In the genomic region with DNA sequence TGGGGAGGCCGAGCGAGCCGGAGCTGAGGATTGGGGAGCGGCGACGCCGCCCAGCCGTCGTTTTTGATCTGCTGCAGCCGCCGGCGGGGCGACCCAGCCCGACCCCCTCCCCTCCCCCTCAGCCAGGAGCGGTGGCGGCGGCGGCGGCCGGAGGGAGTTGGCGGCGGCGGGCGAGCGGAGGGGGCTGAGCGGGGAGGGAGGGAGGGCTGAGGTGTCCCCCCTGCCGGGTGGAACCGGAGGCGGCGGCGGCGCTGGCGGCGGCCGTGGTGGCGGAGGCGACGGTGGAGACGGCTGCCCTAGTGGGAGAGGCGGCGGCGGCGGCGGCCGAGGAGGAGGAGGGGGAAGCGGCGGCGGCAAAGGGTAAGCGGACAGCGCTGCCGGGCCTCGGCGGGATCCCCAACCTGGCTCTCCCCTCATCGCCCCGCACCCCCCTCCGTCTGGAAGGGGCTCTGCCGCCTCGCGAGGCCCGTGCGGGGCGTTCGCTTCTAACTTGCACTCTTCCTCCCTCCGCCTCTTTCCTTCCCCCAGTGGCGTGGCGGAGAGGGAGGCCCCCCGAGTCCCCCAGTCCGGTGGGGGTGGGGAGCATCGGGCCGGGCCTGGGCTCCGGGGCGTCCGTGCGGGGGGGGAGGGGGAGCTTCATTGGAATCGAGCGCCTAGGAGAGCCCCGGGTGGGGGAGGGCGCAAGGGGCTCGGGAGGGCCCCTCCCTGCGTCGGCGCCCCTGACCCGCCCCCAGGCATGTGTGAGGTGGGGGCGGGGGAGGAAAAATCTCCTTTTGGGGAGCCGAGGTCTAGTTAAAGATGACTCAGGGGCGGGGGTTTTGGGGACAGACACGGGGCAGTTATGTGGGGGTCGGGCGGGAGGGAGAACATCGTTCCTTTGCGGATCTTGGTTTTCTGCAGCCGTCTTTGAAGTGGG, we compare ENCODE assay signal across 8 cellular contexts. TPM values are rescaled to one million over a fixed set of nuclear protein-coding genes. Genes with fewer than 3 reads are reported as not detected.
A peak's percentile ranks its signal among the peaks of the same experiment; 100 is the strongest.
DNase-seq lines count a peak whose midpoint lies in the region; ATAC-seq, FAIRE-seq and TF ChIP-seq lines count a peak whose summit lies in the region.

A gene with protein sequence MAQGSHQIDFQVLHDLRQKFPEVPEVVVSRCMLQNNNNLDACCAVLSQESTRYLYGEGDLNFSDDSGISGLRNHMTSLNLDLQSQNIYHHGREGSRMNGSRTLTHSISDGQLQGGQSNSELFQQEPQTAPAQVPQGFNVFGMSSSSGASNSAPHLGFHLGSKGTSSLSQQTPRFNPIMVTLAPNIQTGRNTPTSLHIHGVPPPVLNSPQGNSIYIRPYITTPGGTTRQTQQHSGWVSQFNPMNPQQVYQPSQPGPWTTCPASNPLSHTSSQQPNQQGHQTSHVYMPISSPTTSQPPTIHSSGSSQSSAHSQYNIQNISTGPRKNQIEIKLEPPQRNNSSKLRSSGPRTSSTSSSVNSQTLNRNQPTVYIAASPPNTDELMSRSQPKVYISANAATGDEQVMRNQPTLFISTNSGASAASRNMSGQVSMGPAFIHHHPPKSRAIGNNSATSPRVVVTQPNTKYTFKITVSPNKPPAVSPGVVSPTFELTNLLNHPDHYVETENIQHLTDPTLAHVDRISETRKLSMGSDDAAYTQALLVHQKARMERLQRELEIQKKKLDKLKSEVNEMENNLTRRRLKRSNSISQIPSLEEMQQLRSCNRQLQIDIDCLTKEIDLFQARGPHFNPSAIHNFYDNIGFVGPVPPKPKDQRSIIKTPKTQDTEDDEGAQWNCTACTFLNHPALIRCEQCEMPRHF (plus strand): TSS at position 57 of the 916 bp plus-strand sequence. CDS start 52,286 bp downstream, outside the sequence.

- no peak for FAIRE-seq in pancreas (lab: Jason Lieb, UNC)

- H3K27ac ChIP-seq in RWPE1: peak within 1 kb of the TSS; percentile 95
- H3K27ac ChIP-seq in pancreas: peak within 1 kb of the TSS; percentile 93 to 98 (median 96)
- peak within 1 kb of the TSS; percentile 98 for H3K27ac ChIP-seq in thymus (ENCODE audit: low read depth)

- TF ChIP-seq CTCF in RWPE1 (conservative IDR thresholded peaks at IDR 0.05; ENCODE audit: low read depth): no peak
- no peak for TF ChIP-seq CTCF in pancreas (IDR thresholded peaks at IDR 0.05)

- H3K36me3 ChIP-seq in pancreas (no peaks in the 10 kb centered on the region), thymus (ENCODE audit: control insufficient read depth, insufficient read depth) (no peaks in the 10 kb centered on the region)

- peak; percentile 21 for ATAC-seq in HG03103 (IDR thresholded peaks at IDR 0.05; ENCODE audit: low read depth, unreplicated experiment)
- peak; percentile 59 to 73 (median 66) for ATAC-seq in pancreas

- no peaks in the 10 kb centered on the region for H3K27me3 ChIP-seq in pancreas
- no peaks in the 10 kb centered on the region for H3K27me3 ChIP-seq in thymus (ENCODE audit: control insufficient read depth, insufficient read depth)

- CTCF ChIA-PET in RWPE1 (lab: Yijun Ruan, JAX): interaction anchor here (1.4 kb wide), 1 partner anchor 114 kb away, joined by 4 read pairs; no protein-coding TSS in a partner anchor

- POLR2A ChIA-PET in RWPE1 (lab: Yijun Ruan, JAX; ENCODE audit: low non-redundant PET): no interaction called here

- peak; percentile 35 to 63 for DNase-seq in NCI-H524 (lab: John Stamatoyannopoulos, UW)
- no peak for DNase-seq in NCI-H524 treated with DMSO at 0.1 percent for 48 hours (lab: John Stamatoyannopoulos, UW)
- DNase-seq in RWPE1 (ENCODE audit: low spot score): peak; percentile 23
- DNase-seq in activated gamma-delta T cell (lab: John Stamatoyannopoulos, UW): peak; percentile 71
- DNase-seq in glomerular endothelial cell (ENCODE audit: extremely low read depth, low read depth, low spot score): no peak
- DNase-seq in pancreas: peak in 4 of 6 donors; percentile 34 to 65 (median 46)

- peak within 1 kb of the TSS; percentile 88 to 93 (median 90) for H3K4me3 ChIP-seq in pancreas
- peak within 1 kb of the TSS; percentile 94 for H3K4me3 ChIP-seq in thymus (ENCODE audit: low read length)

- WGBS in pancreas, 2 donors: 0 to 1% methylated on average over 12 to 85 of the region's 92 CpGs
- whole genome bisulfite sequencing in thymus: under 1% methylated on average over 89 of the region's 92 CpGs

- intact Hi-C loops in pancreas (cut with DNase I): no loop called here

- H3K9me3 ChIP-seq in pancreas (no peaks in the 10 kb centered on the region), thymus (ENCODE audit: control insufficient read depth) (no peaks in the 10 kb centered on the region)

- H3K4me1 ChIP-seq in pancreas (peaks cover 9 to 30% (median 28%) of the 10 kb centered on the region in 3 donors), thymus (ENCODE audit: control insufficient read depth, insufficient read depth, low read length) (peaks cover 5% of the 10 kb centered on the region)

RNA-seq across cellular contexts. Expression of the gene that starts here (rescaled TPM):
- total RNA-seq in glomerular endothelial cell (26.4 and 49.8 TPM in 2 replicates), pancreas (10 to 100 TPM; 19.6 to 35.1 (median 23.8) TPM)
- polyA plus RNA-seq in pancreas (10 to 100 TPM in 1 of 2 donors, 1 to 10 TPM in 1; 6.6 to 13.9 TPM), thymus (34.3 TPM)

Comparison
In these comparisons a context has a peak if more than half of its experiments do, and no peak if none do; other contexts are left out.
1. DNase-seq: peak in NCI-H524 (2 of 2), RWPE1 (single experiment), activated gamma-delta T cell (single experiment) and pancreas (4 of 6); none in NCI-H524 treated with DMSO at 0.1 percent for 48 hours (single experiment) and glomerular endothelial cell (single experiment).
2. Peak in every context shown above with its lines, with median percentiles within 50 percentile points of each other: H3K27ac ChIP-seq.